ENCODE assay signal across 25 cellular contexts in the genomic region with DNA sequence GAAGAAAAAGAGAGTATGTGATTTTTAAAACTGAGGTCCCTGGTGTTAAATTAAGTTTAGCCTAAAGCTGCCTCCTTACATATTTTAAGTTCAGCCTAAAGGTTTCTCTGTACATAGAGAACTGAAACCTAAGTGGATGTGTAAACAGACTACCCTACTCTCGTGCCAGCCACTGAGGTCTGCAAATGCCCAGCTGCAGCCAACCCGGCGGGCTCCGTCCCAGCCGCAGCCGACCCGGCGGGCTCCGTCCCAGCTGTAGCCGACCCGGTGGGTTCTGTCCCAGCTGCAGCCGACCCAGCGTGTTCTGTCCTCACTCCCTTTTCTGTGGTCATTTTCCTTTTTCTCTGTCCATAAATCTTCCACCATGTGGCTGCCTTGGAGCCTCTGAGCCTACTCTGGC.
DNase-seq lines count a peak whose midpoint lies in the region; ATAC-seq, FAIRE-seq and TF ChIP-seq lines count a peak whose summit lies in the region.
"Had no signal": no experiment of that assay in that cellular context is flagged by ENCODE, and none has a peak within 500 bp of the region (broad histone marks: within the 10 kb centered on the region; RNA-seq: fewer than 3 reads in every experiment).

No MANE protein-coding gene starts in this region.

- no peak for TF ChIP-seq CTCF in OCI-LY3 (IDR thresholded peaks at IDR 0.05; ENCODE audit: low read depth, low read length)
- no peak for TF ChIP-seq CTCF in CD4-positive, alpha-beta T cell (IDR thresholded peaks at IDR 0.05)

- peaks cover 10% of the 10 kb centered on the region for H3K4me1 Mint-ChIP-seq in CD4-positive, alpha-beta T cell (ENCODE audit: low read depth)

- no peak for TF ChIP-seq POLR2A in GM12891 (IDR thresholded peaks at IDR 0.05; ENCODE audit: low read depth, low read length)

- intact Hi-C loops in CD4-positive, alpha-beta T cell (cut with DNase I, micrococcal nuclease): no loop called here

- H3K27me3 Mint-ChIP-seq in CD4-positive, alpha-beta T cell: peaks cover 12% of the 10 kb centered on the region

- no peaks in the 10 kb centered on the region for H3K9me3 Mint-ChIP-seq in CD4-positive, alpha-beta T cell
- H3K9me3 Mint-ChIP-seq: activated naive CD4-positive, alpha-beta T cell treated with anti-CD3 and anti-CD28 coated beads for 36 hours; activated T-helper 1 cell treated with anti-CD3 and anti-CD28 coated beads, Interleukin-12 subunit alpha, Interleukin-12 subunit beta, Interleukin-2, Interleukin-4 antibody, amounts not matched to agents 30 ng/mL and 10 ng/mL and 1 ng/mL, durations not matched to agents 14 hours and 24 hours and 36 hours; mesothelial cell of epicardium; naive thymus-derived CD4-positive, alpha-beta T cell; type B pancreatic cell; WTC11 had no signal

- DNase-seq in GM12891 (ENCODE audit: insufficient read length, low spot score) (no peak), NCI-H1105 (lab: John Stamatoyannopoulos, UW) (no peak)
- DNase-seq in activated CD8-positive, alpha-beta memory T cell treated with anti-CD3 and anti-CD28 coated beads, Interleukin-2, amount 50 U/mL, for 4 hours: no peak
- DNase-seq in CD4-positive, alpha-beta T cell: no peak
- DNase-seq: activated CD4-positive, alpha-beta T cell treated with anti-CD3 and anti-CD28 coated beads, Interleukin-2, amount 50 U/mL, for 48 hours; activated naive CD4-positive, alpha-beta T cell treated with anti-CD3 and anti-CD28 coated beads for 36 hours; brain microvascular endothelial cell; Calu3; effector CD4-positive, alpha-beta T cell; islet precursor cell; naive thymus-derived CD4-positive, alpha-beta T cell; NCI-H446; NCI-H774; SJCRH30; stimulated activated CD4-positive, alpha-beta T cell treated with anti-CD3 and anti-CD28 coated beads, Interleukin-2, amount 100 ng/mL, for 24 hours had no signal

- no peaks in the 10 kb centered on the region for H3K36me3 ChIP-seq in OCI-LY3 (replicated peaks; ENCODE audit: low read depth, low read length)
- H3K36me3 ChIP-seq: BLaER1 treated with 17β-estradiol and CSF1 and Interleukin-3, amounts not matched to agents 10 nM and 100 nM; brain microvascular endothelial cell; SJCRH30 had no signal

- POLR2A ChIA-PET in CD4-positive, alpha-beta T cell (lab: Charles Lee): no interaction called here

- FAIRE-seq in GM12891 (lab: Jason Lieb, UNC): peak; percentile 31

- H3K4me1 ChIP-seq in OCI-LY3 (ENCODE audit: low read length): peaks cover 4% of the 10 kb centered on the region

- H3K36me3 Mint-ChIP-seq in CD4-positive, alpha-beta T cell (ENCODE audit: low read depth): no peaks in the 10 kb centered on the region
- H3K36me3 Mint-ChIP-seq: mesothelial cell of epicardium; naive thymus-derived CD4-positive, alpha-beta T cell; type B pancreatic cell; WTC11 had no signal

- H3K27ac ChIP-seq in OCI-LY3 (ENCODE audit: low read length): no peak overlapping the region
- H3K27ac ChIP-seq in layer of hippocampus (ENCODE audit: low read depth, low read length): peak overlapping the region; percentile 67
- H3K27ac ChIP-seq in CD4-positive, alpha-beta T cell (ENCODE audit: low read depth, low read length): no peak overlapping the region
- H3K27ac ChIP-seq: BLaER1 treated with 17β-estradiol and CSF1 and Interleukin-3, amounts not matched to agents 10 nM and 100 nM; brain microvascular endothelial cell had no signal

- H3K9me3 ChIP-seq in OCI-LY3 (ENCODE audit: insufficient read depth, low read length): no peaks in the 10 kb centered on the region
- no peaks in the 10 kb centered on the region for H3K9me3 ChIP-seq in CD4-positive, alpha-beta T cell (ENCODE audit: control insufficient read depth, low read length)
- H3K9me3 ChIP-seq: BLaER1 treated with 17β-estradiol and CSF1 and Interleukin-3, amounts not matched to agents 10 nM and 100 nM; SJCRH30 had no signal

- H3K4me3 ChIP-seq in OCI-LY3 (ENCODE audit: low read length): no peak overlapping the region
- H3K4me3 ChIP-seq: BLaER1 treated with 17β-estradiol and CSF1 and Interleukin-3, amounts not matched to agents 10 nM and 100 nM; SJCRH30; smooth muscle cell had no signal

- no peak overlapping the region for H3K9ac ChIP-seq in OCI-LY3 (ENCODE audit: low read length)
- H3K9ac ChIP-seq: BLaER1 treated with 17β-estradiol and CSF1 and Interleukin-3, amounts not matched to agents 10 nM and 100 nM had no signal

- no peak overlapping the region for H2AFZ ChIP-seq in OCI-LY3 (ENCODE audit: low read depth, low read length)

- H3K4me3 Mint-ChIP-seq in CD4-positive, alpha-beta T cell: no peak overlapping the region
- H3K4me3 Mint-ChIP-seq: activated naive CD4-positive, alpha-beta T cell treated with anti-CD3 and anti-CD28 coated beads for 36 hours; activated T-helper 1 cell treated with anti-CD3 and anti-CD28 coated beads, Interleukin-12 subunit alpha, Interleukin-12 subunit beta, Interleukin-2, Interleukin-4 antibody, amounts not matched to agents 30 ng/mL and 10 ng/mL and 1 ng/mL, durations not matched to agents 14 hours and 24 hours and 36 hours; mesothelial cell of epicardium; naive thymus-derived CD4-positive, alpha-beta T cell; type B pancreatic cell; WTC11 had no signal

- CTCF ChIA-PET in CD4-positive, alpha-beta T cell (lab: Charles Lee): no interaction called here

- no peak overlapping the region for H3K27ac Mint-ChIP-seq in CD4-positive, alpha-beta T cell
- H3K27ac Mint-ChIP-seq: activated naive CD4-positive, alpha-beta T cell treated with anti-CD3 and anti-CD28 coated beads for 36 hours; activated T-helper 1 cell treated with anti-CD3 and anti-CD28 coated beads, Interleukin-12 subunit alpha, Interleukin-12 subunit beta, Interleukin-2, Interleukin-4 antibody, amounts not matched to agents 30 ng/mL and 10 ng/mL and 1 ng/mL, durations not matched to agents 14 hours and 24 hours and 36 hours; mesothelial cell of epicardium; naive thymus-derived CD4-positive, alpha-beta T cell; type B pancreatic cell; WTC11 had no signal

- H3K27me3 ChIP-seq in OCI-LY3 (ENCODE audit: low read depth, low read length): peaks cover 10% of the 10 kb centered on the region; the same call in 1 of the 2 replicates
- no peaks in the 10 kb centered on the region for H3K27me3 ChIP-seq in layer of hippocampus (ENCODE audit: control insufficient read depth, insufficient read depth, low read length)
- peaks cover 7% of the 10 kb centered on the region for H3K27me3 ChIP-seq in CD4-positive, alpha-beta T cell (ENCODE audit: control insufficient read depth, insufficient read depth, low read length)
- H3K27me3 ChIP-seq: brain microvascular endothelial cell, SJCRH30 had no signal

- no peaks in the 10 kb centered on the region for H4K20me1 ChIP-seq in OCI-LY3 (ENCODE audit: insufficient read depth, low read length)

- no peaks in the 10 kb centered on the region for H3K79me2 ChIP-seq in OCI-LY3 (ENCODE audit: low read length)

- H3K4me2 ChIP-seq in OCI-LY3 (ENCODE audit: low read length): 0 out of 2 replicates have a peak overlapping the region, but pooled peaks have one; percentile 3
- H3K4me2 ChIP-seq: BLaER1 treated with 17β-estradiol and CSF1 and Interleukin-3, amounts not matched to agents 10 nM and 100 nM; smooth muscle cell had no signal

- peak; percentile 45 for ATAC-seq in HG02759 (IDR thresholded peaks at IDR 0.05; ENCODE audit: unreplicated experiment)
- no peak for ATAC-seq in CD4-positive, alpha-beta T cell (ENCODE audit: poor library complexity)
- ATAC-seq: naive thymus-derived CD4-positive, alpha-beta T cell; Panc1; WTC11 had no signal

TF ChIP-seq in GM12891, 5 proteins besides CTCF, POLR2A, EP300 and RAD21:
- TF ChIP-seq PAX5 (IDR thresholded peaks at IDR 0.05; ENCODE audit: insufficient read depth, low read length, severe bottlenecking) (no peak), SPI1 (IDR thresholded peaks at IDR 0.05; ENCODE audit: low read depth, low read length) (0 out of 2 replicates have a peak, but pooled peaks have one; percentile 9)
